ENCODE assay signal across 1 cellular context in the genomic region with DNA sequence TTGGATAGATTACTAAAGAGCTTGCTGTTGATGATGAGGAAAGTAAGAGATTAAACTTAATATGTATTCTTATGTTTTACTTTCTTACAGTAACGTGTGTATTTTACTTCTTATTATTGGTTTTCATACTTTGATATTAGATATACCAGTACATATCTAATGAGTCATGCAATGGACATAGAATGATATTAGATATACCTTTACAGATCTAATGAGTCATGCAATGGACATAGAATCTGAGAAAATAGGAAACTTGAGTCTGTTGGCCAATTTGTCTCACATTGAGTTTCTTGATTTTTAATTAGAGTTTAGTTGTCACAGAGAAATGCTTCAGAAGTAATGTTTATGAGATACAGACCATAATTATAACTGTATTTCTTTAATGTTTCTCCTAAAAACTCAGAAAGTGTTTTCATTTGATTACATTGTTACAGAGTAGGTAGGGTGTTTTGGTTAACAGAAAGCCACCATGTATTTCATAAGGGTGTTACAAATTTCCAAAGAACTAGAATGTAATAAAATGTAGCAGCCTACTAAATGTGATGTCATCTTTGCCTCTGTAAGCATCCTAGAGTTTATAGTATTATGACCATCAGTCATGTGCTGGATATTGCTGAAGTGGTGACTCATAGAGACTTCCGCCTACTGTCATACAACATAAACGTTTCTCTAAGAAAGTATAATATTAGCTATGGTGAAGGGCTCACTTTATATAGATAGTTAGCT.
TF ChIP-seq lines count a peak whose summit lies in the region.

No MANE protein-coding gene starts in this region.

TF ChIP-seq in IMR-90, 13 proteins besides CTCF, POLR2A, EP300 and RAD21 (continued from another document):
- TF ChIP-seq FOS (IDR thresholded peaks at IDR 0.05; ENCODE audit: low read depth, low read length) (peak; percentile 96), RCOR1 (IDR thresholded peaks at IDR 0.05; ENCODE audit: insufficient replicate concordance, low read length) (no peak), NFE2L2 (IDR thresholded peaks at IDR 0.05; ENCODE audit: low read depth, low read length) (no peak)
- TF ChIP-seq, protein P1, sequence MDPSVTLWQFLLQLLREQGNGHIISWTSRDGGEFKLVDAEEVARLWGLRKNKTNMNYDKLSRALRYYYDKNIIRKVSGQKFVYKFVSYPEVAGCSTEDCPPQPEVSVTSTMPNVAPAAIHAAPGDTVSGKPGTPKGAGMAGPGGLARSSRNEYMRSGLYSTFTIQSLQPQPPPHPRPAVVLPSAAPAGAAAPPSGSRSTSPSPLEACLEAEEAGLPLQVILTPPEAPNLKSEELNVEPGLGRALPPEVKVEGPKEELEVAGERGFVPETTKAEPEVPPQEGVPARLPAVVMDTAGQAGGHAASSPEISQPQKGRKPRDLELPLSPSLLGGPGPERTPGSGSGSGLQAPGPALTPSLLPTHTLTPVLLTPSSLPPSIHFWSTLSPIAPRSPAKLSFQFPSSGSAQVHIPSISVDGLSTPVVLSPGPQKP (IDR thresholded peaks at IDR 0.05; ENCODE audit: borderline replicate concordance, low read depth, low read length), result no peak
TF ChIP-seq in IMR-90: peak in this region for 5.
